In the genomic region with DNA sequence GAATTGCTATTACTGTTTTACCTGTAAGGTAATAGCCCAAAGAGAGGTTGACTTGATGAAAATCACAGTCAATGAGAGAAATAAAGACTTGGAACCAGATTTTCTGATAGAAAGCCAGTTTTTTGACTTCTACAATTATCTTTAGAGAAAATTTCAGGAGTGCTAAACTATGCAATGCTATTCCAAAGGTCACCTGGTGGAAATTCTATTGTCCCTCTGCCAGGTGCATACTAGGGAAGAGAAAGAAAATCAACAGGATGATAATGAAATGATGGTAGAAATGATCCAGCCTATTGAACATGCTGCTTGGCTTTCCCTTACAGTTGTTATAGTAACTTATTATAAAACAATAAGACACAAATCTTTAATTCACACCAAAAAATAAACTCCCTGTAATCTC, we compare ENCODE assay signal across 8 cellular contexts.
"Had no signal": no experiment of that assay in that cellular context is flagged by ENCODE, and none has a peak within 500 bp of the region (broad histone marks: within the 10 kb centered on the region; RNA-seq: fewer than 3 reads in every experiment).

No MANE protein-coding gene starts in this region.

- H3K4me3 ChIP-seq: GM12878 had no signal

- FAIRE-seq: G401.6, GM12878, GM12891, GM12892, GM18507, GM19239 had no signal

- DNase-seq: GDM1, GF-D8 had no signal

- ATAC-seq: GM12878 had no signal
